ENCODE assay signal across 19 cellular contexts in the genomic region with DNA sequence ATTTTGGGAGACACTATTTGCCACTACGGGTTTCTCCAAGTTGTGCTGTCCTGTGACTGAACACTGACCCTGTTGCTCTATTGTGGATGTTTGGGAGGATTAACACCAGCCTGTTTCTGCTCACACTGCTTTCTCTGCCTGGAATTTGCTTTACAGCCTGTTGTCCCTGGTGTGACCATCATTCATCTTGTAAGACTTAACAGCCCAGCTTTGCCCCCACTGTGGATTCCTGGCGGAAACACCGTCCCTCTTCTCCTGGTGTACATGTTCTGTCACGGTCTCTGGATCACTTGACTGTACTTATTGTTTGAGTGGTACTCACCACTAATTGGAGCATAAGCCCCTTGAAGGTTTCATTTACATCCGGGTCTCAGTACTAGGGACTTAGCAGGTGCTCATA.
"Had no signal": no experiment of that assay in that cellular context is flagged by ENCODE, and none has a peak within 500 bp of the region (broad histone marks: within the 10 kb centered on the region; RNA-seq: fewer than 3 reads in every experiment).

No MANE protein-coding gene starts in this region.

- H3K36me3 ChIP-seq: colonic mucosa, prostate gland, right lobe of liver had no signal

- H3K4me1 ChIP-seq: right lobe of liver had no signal

- ATAC-seq: activated CD8-positive, alpha-beta T cell treated with anti-CD3 and anti-CD28 coated beads, Interleukin-2, amount 10 ng/mL, durations not matched to agents 7 days and 5 days; left lung; mucosa of descending colon; naive thymus-derived CD4-positive, alpha-beta T cell; right lobe of liver; stimulated activated naive CD8-positive, alpha-beta T cell treated with anti-CD3 and anti-CD28 coated beads, Interleukin-15, Interleukin-2, amounts not matched to agents 100 U/mL and 50 U/mL, for 24 hours had no signal

- H3K27ac ChIP-seq: colonic mucosa, left lung, prostate gland, right lobe of liver, suprapubic skin had no signal

- H3K27me3 ChIP-seq: colonic mucosa, esophagus squamous epithelium, left lung, right lobe of liver, suprapubic skin had no signal

- H3K4me3 ChIP-seq: colonic mucosa, esophagus squamous epithelium, left lung, mucosa of descending colon, prostate gland, right lobe of liver, suprapubic skin had no signal

- DNase-seq: activated CD4-positive, alpha-beta T cell treated with anti-CD3 and anti-CD28 coated beads, Interleukin-2, amount 10 ng/mL, durations not matched to agents 24 days and 14 days; activated CD4-positive, CD25-positive, alpha-beta regulatory T cell; activated CD8-positive, alpha-beta memory T cell treated with anti-CD3 and anti-CD28 coated beads, Interleukin-2, amount 50 U/mL, for 4 hours; activated CD8-positive, alpha-beta T cell treated with anti-CD3 and anti-CD28 coated beads, Interleukin-2, amount 10 ng/mL, durations not matched to agents 7 days and 5 days; activated effector memory CD4-positive, alpha-beta T cell treated with anti-CD3 and anti-CD28 coated beads, Interleukin-2, amount 50 U/mL, for 16 hours; activated T-cell treated with anti-CD3 and anti-CD28 coated beads, Interleukin-2, amount 50 U/mL, for 48 hours; amygdala; central memory CD4-positive, alpha-beta T cell; colonic mucosa; esophagus squamous epithelium; hippocampal formation; left lung; mucosa of descending colon; naive thymus-derived CD4-positive, alpha-beta T cell; occipital lobe; right lobe of liver; stimulated activated naive CD8-positive, alpha-beta T cell treated with anti-CD3 and anti-CD28 coated beads, Interleukin-15, Interleukin-2, amounts not matched to agents 100 U/mL and 50 U/mL, for 24 hours had no signal

- H3K9me3 ChIP-seq: colonic mucosa, esophagus squamous epithelium, left lung, mucosa of descending colon, prostate gland, right lobe of liver, suprapubic skin had no signal
